ENCODE assay signal across 26 cellular contexts in the genomic region with DNA sequence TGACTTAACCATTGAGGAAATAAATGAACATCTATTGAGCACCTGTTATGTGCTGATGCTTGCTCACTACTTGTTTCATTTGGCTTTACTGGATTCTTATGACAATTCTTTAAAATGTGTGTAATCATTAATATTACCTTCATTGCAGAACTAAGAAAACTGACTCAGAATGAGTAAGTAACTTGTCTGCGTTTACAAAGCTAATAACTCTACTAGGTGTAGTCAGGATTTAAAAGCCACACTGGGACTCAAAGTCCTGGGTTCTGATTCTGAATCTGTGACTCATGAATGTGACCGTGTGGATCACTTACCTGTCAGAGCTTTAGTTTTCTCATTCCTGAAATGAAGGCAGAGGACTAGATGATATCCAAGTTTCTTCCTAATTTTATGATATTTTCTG. TPM values are rescaled to one million over a fixed set of nuclear protein-coding genes. Genes with fewer than 3 reads are reported as not detected.
"Had no signal": no experiment of that assay in that cellular context is flagged by ENCODE, and none has a peak within 500 bp of the region (broad histone marks: within the 10 kb centered on the region; RNA-seq: fewer than 3 reads in every experiment).

No MANE protein-coding gene starts in this region.

- ATAC-seq: activated CD8-positive, alpha-beta memory T cell treated with anti-CD3 and anti-CD28 coated beads, Interleukin-2, amount 10 ng/mL, durations not matched to agents 7 days and 5 days; activated naive CD8-positive, alpha-beta T cell treated with anti-CD3 and anti-CD28 coated beads, Interleukin-2, amount 50 U/mL, for 24 hours; PC-3; T-helper 17 cell had no signal

- H3K9me3 ChIP-seq: ascending aorta had no signal

- H3K36me3 Mint-ChIP-seq: activated CD8-positive, alpha-beta memory T cell treated with anti-CD3 and anti-CD28 coated beads, Interleukin-2, amount 10 ng/mL, durations not matched to agents 7 days and 5 days; activated naive CD4-positive, alpha-beta T cell treated with anti-CD3 and anti-CD28 coated beads, Interleukin-2, amount 50 U/mL, for 24 hours; brain had no signal

- H3K27ac ChIP-seq: ascending aorta, cardiac muscle cell had no signal

- H3K4me3 ChIP-seq: ascending aorta, cardiac muscle cell had no signal

- H3K27me3 Mint-ChIP-seq: activated CD4-positive, alpha-beta T cell treated with anti-CD3 and anti-CD28 coated beads, Interleukin-2, amount 10 ng/mL, durations not matched to agents 24 days and 14 days; activated CD8-positive, alpha-beta memory T cell treated with anti-CD3 and anti-CD28 coated beads, Interleukin-2, amount 10 ng/mL, durations not matched to agents 7 days and 5 days had no signal

- H3K27me3 ChIP-seq: ascending aorta, cardiac muscle cell had no signal

- H3K4me1 ChIP-seq: ascending aorta had no signal

- H3K36me3 ChIP-seq: ascending aorta, cardiac muscle cell had no signal

- H3K27ac Mint-ChIP-seq: activated B cell treated with CpG ODN at 0.5 μM for 24 hours; activated CD4-positive, alpha-beta T cell treated with anti-CD3 and anti-CD28 coated beads, Interleukin-2, amount 10 ng/mL, durations not matched to agents 24 days and 14 days; activated CD8-positive, alpha-beta memory T cell treated with anti-CD3 and anti-CD28 coated beads, Interleukin-2, amount 10 ng/mL, durations not matched to agents 7 days and 5 days; activated naive CD4-positive, alpha-beta T cell treated with anti-CD3 and anti-CD28 coated beads, Interleukin-2, amount 50 U/mL, for 24 hours; activated naive CD8-positive, alpha-beta T cell treated with anti-CD3 and anti-CD28 coated beads, Interleukin-2, amount 50 U/mL, for 24 hours; activated T-cell treated with anti-CD3 and anti-CD28 coated beads, Interleukin-2, amount 50 U/mL, for 24 hours; activated T-helper 1 cell treated with anti-CD3 and anti-CD28 coated beads, Interleukin-12 subunit alpha, Interleukin-12 subunit beta, Interleukin-2, Interleukin-4 antibody, amounts not matched to agents 30 ng/mL and 10 ng/mL and 1 ng/mL, durations not matched to agents 14 hours and 24 hours and 36 hours; brain; T-helper 17 cell had no signal

- H3K4me1 Mint-ChIP-seq: activated B cell treated with CpG ODN at 0.5 μM for 24 hours; activated CD4-positive, alpha-beta T cell treated with anti-CD3 and anti-CD28 coated beads, Interleukin-2, amount 10 ng/mL, durations not matched to agents 24 days and 14 days; activated CD8-positive, alpha-beta memory T cell treated with anti-CD3 and anti-CD28 coated beads, Interleukin-2, amount 10 ng/mL, durations not matched to agents 7 days and 5 days; activated naive CD4-positive, alpha-beta T cell treated with anti-CD3 and anti-CD28 coated beads, Interleukin-2, amount 50 U/mL, for 24 hours; activated naive CD8-positive, alpha-beta T cell treated with anti-CD3 and anti-CD28 coated beads, Interleukin-2, amount 50 U/mL, for 24 hours; T-helper 17 cell had no signal

- H3K9me3 Mint-ChIP-seq: activated B cell treated with CpG ODN at 0.5 μM for 24 hours; activated CD4-positive, alpha-beta T cell treated with anti-CD3 and anti-CD28 coated beads, Interleukin-2, amount 10 ng/mL, durations not matched to agents 24 days and 14 days; activated naive CD4-positive, alpha-beta T cell treated with anti-CD3 and anti-CD28 coated beads, Interleukin-2, amount 50 U/mL, for 24 hours; activated naive CD8-positive, alpha-beta T cell treated with anti-CD3 and anti-CD28 coated beads, Interleukin-2, amount 50 U/mL, for 24 hours; activated T-cell treated with anti-CD3 and anti-CD28 coated beads, Interleukin-2, amount 50 U/mL, for 24 hours; activated T-helper 1 cell treated with anti-CD3 and anti-CD28 coated beads, Interleukin-12 subunit alpha, Interleukin-12 subunit beta, Interleukin-2, Interleukin-4 antibody, amounts not matched to agents 30 ng/mL and 10 ng/mL and 1 ng/mL, durations not matched to agents 14 hours and 24 hours and 36 hours; brain had no signal

- DNase-seq: activated B cell treated with CpG ODN at 0.5 μM for 24 hours; activated CD4-positive, alpha-beta T cell treated with anti-CD3 and anti-CD28 coated beads for 1 hour; activated CD4-positive, alpha-beta T cell treated with anti-CD3 and anti-CD28 coated beads, Interleukin-2, amount 10 ng/mL, durations not matched to agents 24 days and 14 days; activated CD4-positive, alpha-beta T cell treated with anti-CD3 and anti-CD28 coated beads, Interleukin-2, amount 50 U/mL, for 48 hours; activated CD8-positive, alpha-beta memory T cell treated with anti-CD3 and anti-CD28 coated beads, Interleukin-2, amount 10 ng/mL, durations not matched to agents 7 days and 5 days; activated effector memory CD4-positive, alpha-beta T cell treated with Interleukin-2 at 50 U/mL for 16 hours; activated naive CD4-positive, alpha-beta T cell; activated naive CD8-positive, alpha-beta T cell treated with anti-CD3 and anti-CD28 coated beads, Interleukin-2, amount 50 U/mL, for 24 hours; activated T-cell treated with anti-CD3 and anti-CD28 coated beads, Interleukin-2, amount 50 U/mL, for 24 hours; amniotic stem cell; Karpas-422; NCI-H1105 treated with DMSO at 0.1 percent for 48 hours; NCI-H146; NCI-H187 treated with DMSO at 0.1 percent for 48 hours; NCI-H2081 treated with DMSO at 0.1 percent for 48 hours; NCI-H446; NCI-H524; PC-3; SIG-M5; T-helper 17 cell; T-helper 9 cell had no signal

- H3K4me3 Mint-ChIP-seq: activated B cell treated with CpG ODN at 0.5 μM for 24 hours; activated CD4-positive, alpha-beta T cell treated with anti-CD3 and anti-CD28 coated beads, Interleukin-2, amount 10 ng/mL, durations not matched to agents 24 days and 14 days; activated CD8-positive, alpha-beta memory T cell treated with anti-CD3 and anti-CD28 coated beads, Interleukin-2, amount 10 ng/mL, durations not matched to agents 7 days and 5 days; activated naive CD4-positive, alpha-beta T cell treated with anti-CD3 and anti-CD28 coated beads, Interleukin-2, amount 50 U/mL, for 24 hours; activated naive CD8-positive, alpha-beta T cell treated with anti-CD3 and anti-CD28 coated beads, Interleukin-2, amount 50 U/mL, for 24 hours; activated T-cell treated with anti-CD3 and anti-CD28 coated beads, Interleukin-2, amount 50 U/mL, for 24 hours; activated T-helper 1 cell treated with anti-CD3 and anti-CD28 coated beads, Interleukin-12 subunit alpha, Interleukin-12 subunit beta, Interleukin-2, Interleukin-4 antibody, amounts not matched to agents 30 ng/mL and 10 ng/mL and 1 ng/mL, durations not matched to agents 14 hours and 24 hours and 36 hours; brain; T-helper 17 cell had no signal

RNA-seq across cellular contexts. Expression of a gene that starts 23.4 kb away (rescaled TPM):
- total RNA-seq: activated B cell treated with CpG ODN at 0.5 μM for 24 hours; activated CD4-positive, alpha-beta T cell treated with anti-CD3 and anti-CD28 coated beads, Interleukin-2, amount 10 ng/mL, durations not matched to agents 24 days and 14 days; activated CD8-positive, alpha-beta memory T cell treated with anti-CD3 and anti-CD28 coated beads, Interleukin-2, amount 10 ng/mL, durations not matched to agents 7 days and 5 days; activated T-helper 1 cell treated with anti-CD3 and anti-CD28 coated beads, Interleukin-12 subunit alpha, Interleukin-12 subunit beta, Interleukin-2, Interleukin-4 antibody, amounts not matched to agents 30 ng/mL and 10 ng/mL and 1 ng/mL, durations not matched to agents 14 hours and 24 hours and 36 hours; ascending aorta; T-helper 17 cell had no signal
